ENCODE assay signal across 1 cellular context in the genomic region with DNA sequence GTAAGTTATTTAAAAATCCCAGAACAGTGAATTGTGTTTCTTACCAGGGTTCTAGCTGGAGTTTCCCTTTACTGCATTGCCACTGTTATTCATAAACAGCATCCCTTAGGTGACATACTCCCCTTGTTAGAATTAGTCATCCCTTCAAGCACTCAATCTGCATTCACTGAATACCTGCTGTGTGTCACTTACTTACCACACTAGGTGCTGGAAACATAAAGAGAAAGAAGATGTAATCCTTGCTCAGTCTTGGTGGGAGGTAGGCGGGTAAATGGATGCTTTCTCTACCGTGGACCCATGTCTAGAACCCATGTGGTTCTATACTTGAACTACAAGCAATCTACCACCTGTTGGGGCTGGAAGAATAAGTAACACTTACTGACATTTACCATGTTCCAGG.
TF ChIP-seq lines count a peak whose summit lies in the region.

No MANE protein-coding gene starts in this region.

TF ChIP-seq in WTC11, 78 proteins besides CTCF, POLR2A, EP300 and RAD21:
- TF ChIP-seq ZNF532 (CRISPR knock-in tag; IDR thresholded peaks at IDR 0.05; ENCODE audit: borderline replicate concordance), result no peak
- TF ChIP-seq ZNF423 (CRISPR knock-in tag; IDR thresholded peaks at IDR 0.05), result peak; percentile 83
